1 cellular context compared by ENCODE assay signal in genomic region chr5:103617913-103618312, GRCh38.
TF ChIP-seq lines count a peak whose summit lies in the region.

No MANE protein-coding gene starts in this region.

TF ChIP-seq in SK-N-SH, 30 proteins besides CTCF, POLR2A, EP300 and RAD21 (continued from another document):
- TF ChIP-seq ZBTB33 (IDR thresholded peaks at IDR 0.05; ENCODE audit: borderline replicate concordance, low read depth) (no peak), ELF1 (IDR thresholded peaks at IDR 0.05) (no peak)
